ENCODE assay signal across 15 cellular contexts in the genomic region with DNA sequence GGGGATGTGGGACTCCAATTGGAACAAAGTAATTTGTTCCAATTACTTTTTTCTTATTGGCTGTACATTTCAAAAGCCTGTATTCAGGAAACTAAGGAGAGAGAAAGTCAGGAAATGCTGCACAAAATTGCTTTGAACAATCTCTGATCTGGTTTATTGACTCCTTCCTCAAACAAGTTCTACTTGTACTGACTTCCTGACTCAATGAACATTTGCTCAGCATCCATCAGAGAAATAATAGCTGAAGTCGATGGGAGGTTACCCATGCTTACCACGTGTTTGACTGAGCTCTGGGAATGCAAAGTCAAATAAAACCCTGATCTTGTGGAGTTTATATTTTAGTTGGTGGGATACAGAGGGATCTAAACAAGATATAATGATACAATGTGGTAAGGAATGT.
"Had no signal": no experiment of that assay in that cellular context is flagged by ENCODE, and none has a peak within 500 bp of the region (broad histone marks: within the 10 kb centered on the region; RNA-seq: fewer than 3 reads in every experiment).

No MANE protein-coding gene starts in this region.

- H3K4me3 Mint-ChIP-seq: activated CD4-positive, alpha-beta memory T cell treated with anti-CD3 and anti-CD28 coated beads, Interleukin-2, amount 10 ng/mL, durations not matched to agents 7 days and 5 days; activated naive CD8-positive, alpha-beta T cell treated with anti-CD3 and anti-CD28 coated beads for 36 hours; brain; central memory CD8-positive, alpha-beta T cell; stimulated activated naive CD8-positive, alpha-beta T cell treated with anti-CD3 and anti-CD28 coated beads, Interleukin-15, amount 100 ng/mL, for 72 hours; T-helper 1 cell treated with Interleukin-12 subunit alpha and Interleukin-12 subunit beta and Interleukin-4 antibody, amounts not matched to agents 30 μg/mL and 1 μg/mL, for 36 hours; WTC11 had no signal

- H3K9me3 ChIP-seq: esophagus muscularis mucosa, right lobe of liver, testis had no signal

- H3K27me3 ChIP-seq: esophagus muscularis mucosa, right lobe of liver, testis, upper lobe of left lung had no signal

- H3K27ac ChIP-seq: esophagus muscularis mucosa, right lobe of liver, testis, upper lobe of left lung had no signal

- H3K9me3 Mint-ChIP-seq: central memory CD8-positive, alpha-beta T cell had no signal

- H3K27ac Mint-ChIP-seq: activated CD4-positive, alpha-beta memory T cell treated with anti-CD3 and anti-CD28 coated beads, Interleukin-2, amount 10 ng/mL, durations not matched to agents 7 days and 5 days; activated naive CD8-positive, alpha-beta T cell treated with anti-CD3 and anti-CD28 coated beads for 36 hours; brain; T-helper 1 cell treated with Interleukin-12 subunit alpha and Interleukin-12 subunit beta and Interleukin-4 antibody, amounts not matched to agents 30 μg/mL and 1 μg/mL, for 36 hours; WTC11 had no signal

- H3K4me1 Mint-ChIP-seq: brain; central memory CD8-positive, alpha-beta T cell; WTC11 had no signal

- ATAC-seq: right lobe of liver; stimulated activated naive CD8-positive, alpha-beta T cell treated with anti-CD3 and anti-CD28 coated beads, Interleukin-15, amount 100 ng/mL, for 72 hours; WTC11 had no signal

- H3K4me1 ChIP-seq: testis, upper lobe of left lung had no signal

- H3K27me3 Mint-ChIP-seq: activated CD4-positive, alpha-beta memory T cell treated with anti-CD3 and anti-CD28 coated beads, Interleukin-2, amount 10 ng/mL, durations not matched to agents 7 days and 5 days; activated naive CD8-positive, alpha-beta T cell treated with anti-CD3 and anti-CD28 coated beads for 36 hours; central memory CD8-positive, alpha-beta T cell; stimulated activated naive CD8-positive, alpha-beta T cell treated with anti-CD3 and anti-CD28 coated beads, Interleukin-15, amount 100 ng/mL, for 72 hours had no signal

- DNase-seq: activated CD4-positive, alpha-beta memory T cell treated with anti-CD3 and anti-CD28 coated beads, Interleukin-2, amount 10 ng/mL, durations not matched to agents 7 days and 5 days; activated CD4-positive, alpha-beta T cell treated with anti-CD3 and anti-CD28 coated beads for 4 hours; activated CD8-positive, alpha-beta memory T cell treated with anti-CD3 and anti-CD28 coated beads, Interleukin-2, amount 50 U/mL, for 4 hours; activated gamma-delta T cell; activated naive CD8-positive, alpha-beta T cell treated with anti-CD3 and anti-CD28 coated beads for 36 hours; activated T-cell treated with anti-CD3 and anti-CD28 coated beads, Interleukin-2, amount 50 U/mL, for 48 hours; right lobe of liver; stimulated activated naive CD8-positive, alpha-beta T cell treated with anti-CD3 and anti-CD28 coated beads, Interleukin-15, amount 100 ng/mL, for 72 hours; testis; upper lobe of left lung had no signal

- H3K36me3 ChIP-seq: esophagus muscularis mucosa, right lobe of liver, upper lobe of left lung had no signal

- H3K4me3 ChIP-seq: esophagus muscularis mucosa, right lobe of liver, testis, upper lobe of left lung had no signal

- H3K36me3 Mint-ChIP-seq: brain had no signal
